ENCODE assay signal across 22 cellular contexts in genomic region chrX:71315917-71316316, GRCh38. TPM values are rescaled to one million over a fixed set of nuclear protein-coding genes. Genes with fewer than 3 reads are reported as not detected.
DNase-seq lines count a peak whose midpoint lies in the region; ATAC-seq and TF ChIP-seq lines count a peak whose summit lies in the region.
"Had no signal": no experiment of that assay in that cellular context is flagged by ENCODE, and none has a peak within 500 bp of the region (broad histone marks: within the 10 kb centered on the region; RNA-seq: fewer than 3 reads in every experiment).

No MANE protein-coding gene starts in this region.

- no peak overlapping the region for H3K4me3 ChIP-seq in fibroblast of mammary gland (ENCODE audit: control insufficient read depth, low read depth, low read length)
- H3K4me3 ChIP-seq in retinal pigment epithelial cell (ENCODE audit: low read length) = no peak overlapping the region
- H3K4me3 ChIP-seq: GM12878, HAP-1, left ventricle myocardium inferior, MG63, Peyer's patch had no signal

- H3K27ac Mint-ChIP-seq in activated T-helper 17 cell treated with anti-CD3 and anti-CD28 coated beads, Interleukin-2, amount 50 U/mL, for 72 hours = peak overlapping the region; percentile 34
- H3K27ac Mint-ChIP-seq: activated CD4-positive, alpha-beta memory T cell treated with anti-CD3 and anti-CD28 coated beads, Interleukin-2, amount 10 ng/mL, durations not matched to agents 7 days and 5 days; activated T-helper 1 cell treated with anti-CD3 and anti-CD28 coated beads, Interleukin-12 subunit alpha, Interleukin-12 subunit beta, Interleukin-2, Interleukin-4 antibody, amounts not matched to agents 30 ng/mL and 10 ng/mL and 1 ng/mL, durations not matched to agents 14 hours and 24 hours and 36 hours had no signal

- TF ChIP-seq CTCF in fibroblast of mammary gland (conservative IDR thresholded peaks at IDR 0.05; ENCODE audit: control insufficient read depth, insufficient read depth, low read depth, low read length) = no peak
- no peak for TF ChIP-seq CTCF in retinal pigment epithelial cell (conservative IDR thresholded peaks at IDR 0.05; ENCODE audit: low read depth, low read length)

- peaks cover 16% of the 10 kb centered on the region for H3K36me3 Mint-ChIP-seq in activated T-helper 17 cell treated with anti-CD3 and anti-CD28 coated beads, Interleukin-2, amount 50 U/mL, for 72 hours (ENCODE audit: low read depth)

- H3K4me1 Mint-ChIP-seq in activated T-helper 17 cell treated with anti-CD3 and anti-CD28 coated beads, Interleukin-2, amount 50 U/mL, for 72 hours = no peaks in the 10 kb centered on the region
- H3K4me1 Mint-ChIP-seq: activated CD4-positive, alpha-beta memory T cell treated with anti-CD3 and anti-CD28 coated beads, Interleukin-2, amount 10 ng/mL, durations not matched to agents 7 days and 5 days; CD4-positive, alpha-beta memory T cell had no signal

- no peak for ATAC-seq in activated T-helper 17 cell treated with anti-CD3 and anti-CD28 coated beads, Interleukin-2, amount 50 U/mL, for 72 hours (replicated peaks)
- ATAC-seq in GM21367 (IDR thresholded peaks at IDR 0.05; ENCODE audit: unreplicated experiment) = no peak
- ATAC-seq: esophagus mucosa, GM12878 had no signal

- H3K4me3 Mint-ChIP-seq in activated T-helper 17 cell treated with anti-CD3 and anti-CD28 coated beads, Interleukin-2, amount 50 U/mL, for 72 hours = no peak overlapping the region
- H3K4me3 Mint-ChIP-seq: activated CD4-positive, alpha-beta memory T cell treated with anti-CD3 and anti-CD28 coated beads, Interleukin-2, amount 10 ng/mL, durations not matched to agents 7 days and 5 days; activated T-helper 1 cell treated with anti-CD3 and anti-CD28 coated beads, Interleukin-12 subunit alpha, Interleukin-12 subunit beta, Interleukin-2, Interleukin-4 antibody, amounts not matched to agents 30 ng/mL and 10 ng/mL and 1 ng/mL, durations not matched to agents 14 hours and 24 hours and 36 hours; CD4-positive, alpha-beta memory T cell; naive B cell had no signal

- H3K27me3 Mint-ChIP-seq in activated T-helper 17 cell treated with anti-CD3 and anti-CD28 coated beads, Interleukin-2, amount 50 U/mL, for 72 hours = no peaks in the 10 kb centered on the region
- H3K27me3 Mint-ChIP-seq: activated CD4-positive, alpha-beta memory T cell treated with anti-CD3 and anti-CD28 coated beads, Interleukin-2, amount 10 ng/mL, durations not matched to agents 7 days and 5 days; CD4-positive, alpha-beta memory T cell; naive B cell had no signal

- DNase-seq in GM03348 (ENCODE audit: low spot score) = peak; percentile 54
- peak; percentile 83 for DNase-seq in fibroblast of mammary gland (ENCODE audit: low read depth)
- peak; percentile 62 for DNase-seq in retinal pigment epithelial cell (ENCODE audit: low read depth)
- no peak for DNase-seq in DMS53 treated with DMSO at 0.1 percent for 48 hours (lab: John Stamatoyannopoulos, UW; ENCODE audit: unreplicated experiment)
- no peak for DNase-seq in NCI-H524 (lab: John Stamatoyannopoulos, UW)
- DNase-seq in kidney tubule cell (ENCODE audit: low spot score) = no peak
- DNase-seq: activated CD4-positive, alpha-beta memory T cell treated with anti-CD3 and anti-CD28 coated beads, Interleukin-2, amount 10 ng/mL, durations not matched to agents 7 days and 5 days; amygdala; CD4-positive, alpha-beta memory T cell; left ventricle myocardium inferior; MG63; naive B cell; NCI-H187 treated with DMSO at 0.1 percent for 48 hours; NCI-H526; Peyer's patch; substantia nigra had no signal

- no peaks in the 10 kb centered on the region for H3K9me3 Mint-ChIP-seq in activated T-helper 17 cell treated with anti-CD3 and anti-CD28 coated beads, Interleukin-2, amount 50 U/mL, for 72 hours
- H3K9me3 Mint-ChIP-seq: activated CD4-positive, alpha-beta memory T cell treated with anti-CD3 and anti-CD28 coated beads, Interleukin-2, amount 10 ng/mL, durations not matched to agents 7 days and 5 days; activated T-helper 1 cell treated with anti-CD3 and anti-CD28 coated beads, Interleukin-12 subunit alpha, Interleukin-12 subunit beta, Interleukin-2, Interleukin-4 antibody, amounts not matched to agents 30 ng/mL and 10 ng/mL and 1 ng/mL, durations not matched to agents 14 hours and 24 hours and 36 hours; CD4-positive, alpha-beta memory T cell; naive B cell had no signal

RNA-seq across cellular contexts. Expression of gene ITGB1BP2, which starts 14.4 kb away (rescaled TPM):
- 1 to 10 TPM; 7.4 to 9.2 TPM for total RNA-seq in activated T-helper 17 cell treated with anti-CD3 and anti-CD28 coated beads, Interleukin-2, amount 50 U/mL, for 72 hours

RNA-seq across cellular contexts. Expression of gene NONO, which starts 32.5 kb away (rescaled TPM):
- total RNA-seq in activated T-helper 17 cell treated with anti-CD3 and anti-CD28 coated beads, Interleukin-2, amount 50 U/mL, for 72 hours = 100 to 1,000 TPM; 394 to 499 TPM

RNA-seq across cellular contexts. Expression of gene TAF1, which starts 50.2 kb away (rescaled TPM):
- total RNA-seq in activated T-helper 17 cell treated with anti-CD3 and anti-CD28 coated beads, Interleukin-2, amount 50 U/mL, for 72 hours = 10 to 100 TPM; 31.9 to 37.2 TPM

Comparison
In these comparisons a context has a peak if more than half of its experiments do, and no peak if none do; other contexts are left out.
1. DNase-seq: peak in GM03348 (single experiment), fibroblast of mammary gland (single experiment) and retinal pigment epithelial cell (single experiment); none in DMS53 treated with DMSO at 0.1 percent for 48 hours (single experiment), NCI-H524 (0 of 2) and kidney tubule cell (single experiment).